ENCODE assay signal across 12 cellular contexts in genomic region chr1:203316626-203317093, GRCh38. TPM values are rescaled to one million over a fixed set of nuclear protein-coding genes. Genes with fewer than 3 reads are reported as not detected.
DNase-seq lines count a peak whose midpoint lies in the region; ATAC-seq, FAIRE-seq and TF ChIP-seq lines count a peak whose summit lies in the region.
"Had no signal": no experiment of that assay in that cellular context is flagged by ENCODE, and none has a peak within 500 bp of the region (broad histone marks: within the 10 kb centered on the region; RNA-seq: fewer than 3 reads in every experiment).

No MANE protein-coding gene starts in this region.

- intact Hi-C loops in pancreas (cut with DNase I), result no loop called here

- H3K4me1 ChIP-seq in BE2C (peaks cover 24% of the 10 kb centered on the region), pancreas (peaks cover 28 to 45% (median 33%) of the 10 kb centered on the region in 3 donors)
- H3K4me1 ChIP-seq in effector memory CD4-positive, alpha-beta T cell (ENCODE audit: control insufficient read depth, insufficient read depth, low read length, poor library complexity, severe bottlenecking), result peaks cover 24% of the 10 kb centered on the region

- DNase-seq in BE2C (peak; percentile 63), NCI-H2196 (lab: John Stamatoyannopoulos, UW; ENCODE audit: unreplicated experiment) (peak; percentile 49), fibroblast of pulmonary artery (ENCODE audit: low read depth) (peak; percentile 58), pancreas (peak in 4 of 6 donors; percentile 64 to 85 (median 74)), ACHN (no peak)
- DNase-seq in effector memory CD4-positive, alpha-beta T cell, result no peak
- DNase-seq in stimulated activated CD4-positive, alpha-beta T cell treated with anti-CD3 and anti-CD28 coated beads, Interleukin-4, amount 100 ng/mL, for 1 hour, result no peak
- DNase-seq: Calu3; kidney glomerular epithelial cell; NK-92 treated with Interleukin-12 subunit alpha and Interleukin-12 subunit beta, amount 100 ng/mL, for 24 hours had no signal

- TF ChIP-seq CTCF in BE2C (IDR thresholded peaks at IDR 0.05; ENCODE audit: low read depth, low read length) (no peak), fibroblast of pulmonary artery (IDR thresholded peaks at IDR 0.05; ENCODE audit: low read length, missing control alignments) (no peak), pancreas (IDR thresholded peaks at IDR 0.05) (no peak)

- H3K4me3 ChIP-seq in BE2C (ENCODE audit: low read depth, low read length) (no peak overlapping the region), fibroblast of pulmonary artery (replicated peaks; ENCODE audit: low read depth, low read length) (no peak overlapping the region), pancreas (no peak overlapping the region)
- H3K4me3 ChIP-seq in effector memory CD4-positive, alpha-beta T cell (ENCODE audit: insufficient read depth, low read depth, low read length, poor library complexity, severe bottlenecking), result no peak overlapping the region

- in situ Hi-C loops in ACHN (cut with HindIII; ENCODE audit: low pct_ligation_motif_present, low pct_unique_long_range_greater_than_20kb, low sequenced_read_pairs), result no loop called here

- H3K36me3 ChIP-seq in BE2C, result no peaks in the 10 kb centered on the region; the same call in none of the 2 replicates
- no peaks in the 10 kb centered on the region for H3K36me3 ChIP-seq in pancreas
- H3K36me3 ChIP-seq in effector memory CD4-positive, alpha-beta T cell (ENCODE audit: control insufficient read depth, insufficient read depth, low read length), result no peaks in the 10 kb centered on the region

- no peaks in the 10 kb centered on the region for H3K9me3 ChIP-seq in BE2C
- no peaks in the 10 kb centered on the region for H3K9me3 ChIP-seq in pancreas
- no peaks in the 10 kb centered on the region for H3K9me3 ChIP-seq in effector memory CD4-positive, alpha-beta T cell (ENCODE audit: control insufficient read depth, low read length)

- FAIRE-seq in pancreas (lab: Jason Lieb, UNC), result no peak
- FAIRE-seq: endometrium had no signal

- ATAC-seq in pancreas, result peak; percentile 68 to 82 (median 75)
- ATAC-seq in GM21717 (IDR thresholded peaks at IDR 0.05; ENCODE audit: unreplicated experiment), result no peak

- H3K27me3 ChIP-seq in BE2C, result no peaks in the 10 kb centered on the region
- H3K27me3 ChIP-seq in pancreas, result no peaks in the 10 kb centered on the region
- H3K27me3 ChIP-seq in effector memory CD4-positive, alpha-beta T cell (replicated peaks; ENCODE audit: control insufficient read depth, insufficient read depth, low read length, poor library complexity, severe bottlenecking), result no peaks in the 10 kb centered on the region

- H3K27ac ChIP-seq in pancreas, result peak overlapping the region; percentile 37 to 72 (median 68)
- H3K27ac ChIP-seq in effector memory CD4-positive, alpha-beta T cell (ENCODE audit: insufficient read depth, low read length, poor library complexity, severe bottlenecking), result no peak overlapping the region

- 12 to 28% methylated on average over 4 of the region's 4 CpGs for WGBS in pancreas, 2 donors

RNA-seq across cellular contexts. Expression of gene BTG2, which starts 11.3 kb away (rescaled TPM):
- polyA plus RNA-seq in BE2C (2012; ENCODE audit: insufficient read depth, insufficient read length, low read depth), result 15.1 TPM
- total RNA-seq in pancreas, result 100 to 1,000 TPM in 5 of 6 donors, 10 to 100 TPM in 1; 83.1 to 452 (median 192) TPM
- polyA plus RNA-seq in pancreas, result 100 to 1,000 TPM; 143 to 197 TPM

RNA-seq across cellular contexts. Expression of gene FMOD, which starts 34.3 kb away (rescaled TPM):
- 0.85 TPM for polyA plus RNA-seq in BE2C (2012; ENCODE audit: insufficient read depth, insufficient read length, low read depth)
- total RNA-seq in pancreas, result 10 to 100 TPM in 4 of 6 donors, 1 to 10 TPM in 2; 4.3 to 14.6 (median 11.1) TPM
- polyA plus RNA-seq in pancreas, result 1 to 10 TPM; 3.8 to 6.5 TPM
- total RNA-seq: Calu3 had no signal

Comparison
In these comparisons a context has a peak if more than half of its experiments do, and no peak if none do; other contexts are left out.
1. DNase-seq: peak in BE2C (single experiment), NCI-H2196 (single experiment), fibroblast of pulmonary artery (single experiment) and pancreas (4 of 6); none in effector memory CD4-positive, alpha-beta T cell (0 of 3), ACHN (single experiment) and stimulated activated CD4-positive, alpha-beta T cell treated with anti-CD3 and anti-CD28 coated beads, Interleukin-4, amount 100 ng/mL, for 1 hour (single experiment).